27 cellular contexts compared by ENCODE assay signal in genomic region chr6:89330910-89331309, GRCh38.
"Had no signal": no experiment of that assay in that cellular context is flagged by ENCODE, and none has a peak within 500 bp of the region (broad histone marks: within the 10 kb centered on the region; RNA-seq: fewer than 3 reads in every experiment).

No MANE protein-coding gene starts in this region.

- H3K9me3 ChIP-seq: left lung, lower lobe of right lung, pancreas, prostate gland, tibial nerve, uterus had no signal

- ATAC-seq: left colon; left lung; lower lobe of right lung; naive thymus-derived CD8-positive, alpha-beta T cell; pancreas; right cardiac atrium; sciatic nerve; stimulated activated effector memory CD8-positive, alpha-beta T cell treated with anti-CD3 and anti-CD28 coated beads, Interleukin-12 subunit alpha, Interleukin-12 subunit beta, amount 100 ng/mL, for 72 hours; stimulated activated naive CD8-positive, alpha-beta T cell treated with anti-CD3 and anti-CD28 coated beads, Interleukin-15, amount 100 ng/mL, for 72 hours had no signal

- H3K27ac ChIP-seq: left lung, lower lobe of right lung, pancreas, prostate gland, skin epidermis, tibial nerve, uterus had no signal

- DNase-seq: hypothalamus; immature natural killer cell; kidney; left colon; left lung; lower lobe of right lung; mammary epithelial cell; mesenchymal stem cell; naive thymus-derived CD8-positive, alpha-beta T cell; nucleus accumbens; pancreas; posterior cingulate gyrus; retina; right cardiac atrium; stimulated activated CD4-positive, alpha-beta T cell treated with anti-CD3 and anti-CD28 coated beads, Interleukin-12 subunit alpha, Interleukin-12 subunit beta, amount 100 ng/mL, for 4 hours; stimulated activated CD4-positive, alpha-beta T cell treated with anti-CD3 and anti-CD28 coated beads, Interleukin-15, amount 100 ng/mL, for 24 hours; stimulated activated CD4-positive, alpha-beta T cell treated with anti-CD3 and anti-CD28 coated beads, Interleukin-2, amount 100 ng/mL, for 24 hours; stimulated activated CD4-positive, alpha-beta T cell treated with anti-CD3 and anti-CD28 coated beads, Interleukin-4, amount 100 ng/mL, for 24 hours; stimulated activated naive CD4-positive, alpha-beta T cell treated with Interleukin-2 at 50 U/mL for 16 hours; stimulated activated naive CD8-positive, alpha-beta T cell treated with anti-CD3 and anti-CD28 coated beads, Interleukin-15, amount 100 ng/mL, for 72 hours; substantia nigra; uterus had no signal

- H3K36me3 ChIP-seq: prostate gland, uterus had no signal

- H3K27me3 ChIP-seq: left lung, pancreas, tibial nerve, uterus had no signal

- H3K4me3 ChIP-seq: left lung, lower lobe of right lung, pancreas, prostate gland, skin epidermis, tibial nerve, uterus had no signal
